ENCODE assay signal across 14 cellular contexts in genomic region chr17:12098568-12098967, GRCh38.
DNase-seq lines count a peak whose midpoint lies in the region; ATAC-seq, FAIRE-seq and TF ChIP-seq lines count a peak whose summit lies in the region.
"Had no signal": no experiment of that assay in that cellular context is flagged by ENCODE, and none has a peak within 500 bp of the region (broad histone marks: within the 10 kb centered on the region; RNA-seq: fewer than 3 reads in every experiment).

No MANE protein-coding gene starts in this region.

- peaks cover 0 to 4% of the 10 kb centered on the region in 2 experiments; a peak in 1 of 4 replicates for H3K36me3 ChIP-seq in GM12878 (ENCODE audit: control insufficient read depth in 2 of 2, insufficient read depth in 2 of 2, low read length in 1 of 2)

- H2AFZ ChIP-seq in GM12878 (ENCODE audit: control insufficient read depth, low read depth, low read length), result no peak overlapping the region
- H2AFZ ChIP-seq: PC-9 had no signal

- in situ Hi-C loops in GM12878 (cut with MboI), result no loop called here

- intact Hi-C loops in GM12878 (cut with micrococcal nuclease; ENCODE audit: unreplicated experiment), result no loop called here

- H3K9ac ChIP-seq in GM12878 (ENCODE audit: control insufficient read depth, insufficient read depth, low read length), result no peak overlapping the region

- no peaks in the 10 kb centered on the region for H3K9me3 ChIP-seq in GM12878 (replicated peaks; ENCODE audit: control insufficient read depth, insufficient read depth, low read length)

- no peaks in the 10 kb centered on the region for H3K79me2 ChIP-seq in GM12878 (ENCODE audit: control insufficient read depth, insufficient read depth, low read length)

- peak; percentile 91 for ATAC-seq in GM18520 (IDR thresholded peaks at IDR 0.05; ENCODE audit: unreplicated experiment)
- ATAC-seq in GM21423 (IDR thresholded peaks at IDR 0.05; ENCODE audit: unreplicated experiment), result peak; percentile 98
- peak; percentile 97 for ATAC-seq in HG03060 (IDR thresholded peaks at IDR 0.05; ENCODE audit: low read depth, unreplicated experiment)
- peak; percentile 92 for ATAC-seq in GM12878

- SMC1A ChIA-PET in GM12878 (lab: Charles Lee; ENCODE audit: uncharacterized antibody, unreplicated experiment), result interaction anchor here (0.9 to 1.8 kb wide), 5 partner anchors 10 to 101 kb away, joined by 3 to 8 read pairs (median 4); partner anchors contain the start of gene ZNF18

- H4K20me1 ChIP-seq in GM12878 (ENCODE audit: control insufficient read depth, insufficient read depth), result no peaks in the 10 kb centered on the region

- no peak overlapping the region for H3K4me3 ChIP-seq in GM12878
- H3K4me3 ChIP-seq: PC-9 had no signal

- H3K4me2 ChIP-seq in GM12878 (ENCODE audit: control insufficient read depth, insufficient read depth), result no peak overlapping the region
- H3K4me2 ChIP-seq: PC-9 had no signal

- no peak for TF ChIP-seq EP300 in GM12878 (IDR thresholded peaks at IDR 0.05; ENCODE audit: borderline replicate concordance in 1 of 2, control insufficient read depth in 1 of 2, low read depth in 2 of 2, low read length in 2 of 2)

- H3K27me3 ChIP-seq in GM12878 (replicated peaks in 1 of 2; ENCODE audit: control insufficient read depth in 2 of 2, insufficient read depth in 2 of 2, low read length in 1 of 2), result no peaks in the 10 kb centered on the region

- CTCF ChIA-PET in GM12878 (lab: Yijun Ruan, JAX), result interaction anchor here (1.5 kb wide), 1 partner anchor 10 kb away, joined by 5 read pairs; no protein-coding TSS in a partner anchor

- no peak overlapping the region for H3K27ac ChIP-seq in GM12878 (ENCODE audit: control insufficient read depth, insufficient read depth)
- H3K27ac ChIP-seq: PC-9 had no signal

- TF ChIP-seq POLR2A in GM12878 (IDR thresholded peaks at IDR 0.05; ENCODE audit: low read depth, low read length), result no peak

- no TSS peak for BruUV-seq in GM12878 (replicated peaks; lab: Mats Ljungman, UMichigan)

- DNase-seq in GM12878 (ENCODE audit: low read depth, low spot score), result peak; percentile 45
- no peak for DNase-seq in COLO668 (lab: John Stamatoyannopoulos, UW; ENCODE audit: unreplicated experiment)
- DNase-seq in amniotic stem cell (lab: John Stamatoyannopoulos, UW), result no peak
- DNase-seq in KG1 (lab: John Stamatoyannopoulos, UW), result no peak
- no peak for DNase-seq in activated effector memory CD4-positive, alpha-beta T cell treated with Interleukin-2 at 50 U/mL for 16 hours
- DNase-seq: C1 segment of cervical spinal cord, foreskin melanocyte, PC-9, small intestine had no signal

- POLR2A ChIA-PET in GM12878 (lab: Charles Lee), result no interaction called here

- TF ChIP-seq RAD21 in GM12878 (IDR thresholded peaks at IDR 0.05; ENCODE audit: insufficient read depth, low read depth, low read length), result no peak

- peaks cover 5% of the 10 kb centered on the region; the same call in 1 of the 2 replicates for H3K4me1 ChIP-seq in GM12878 (ENCODE audit: control insufficient read depth, insufficient read depth, low read length)

- FAIRE-seq in GM12878 (lab: Jason Lieb, UNC), result no peak
- FAIRE-seq: G401.6, H54, small intestine had no signal

- TF ChIP-seq CTCF in GM12878 (IDR thresholded peaks at IDR 0.05 in 2 of 3, conservative IDR thresholded peaks at IDR 0.05 in 1 of 3; ENCODE audit: control insufficient read depth in 2 of 3, extremely low read depth in 1 of 3, insufficient read depth in 1 of 3, low read depth in 3 of 3, low read length in 3 of 3), result no peak

- RAD21 ChIA-PET in GM12878 (lab: Charles Lee; ENCODE audit: unreplicated experiment), result interaction anchor here (0.9 to 1.6 kb wide), 4 partner anchors 10 to 101 kb away, joined by 3 to 7 read pairs (median 4); partner anchors contain the start of genes MAP2K4 and ZNF18

TF ChIP-seq in GM12878, 131 proteins besides CTCF, POLR2A, EP300 and RAD21 (continues in another document):
- TF ChIP-seq IKZF2 (IDR thresholded peaks at IDR 0.05), result peak in 1 of 2 experiments; percentile 24; a peak in 2 of 4 replicates
- TF ChIP-seq ATF7 (IDR thresholded peaks at IDR 0.05; ENCODE audit: low read depth), result peak; percentile 49
- no peak for TF ChIP-seq E2F8 (IDR thresholded peaks at IDR 0.05; ENCODE audit: low read depth, partially characterized antibody)
- TF ChIP-seq MEF2B (IDR thresholded peaks at IDR 0.05; ENCODE audit: partially characterized antibody, poor library complexity, severe bottlenecking), result peak; percentile 86
- peak; percentile 85 for TF ChIP-seq PKNOX1 (IDR thresholded peaks at IDR 0.05)
- TF ChIP-seq ESRRA (IDR thresholded peaks at IDR 0.05; ENCODE audit: low read length), result no peak
- TF ChIP-seq CEBPB (IDR thresholded peaks at IDR 0.05; ENCODE audit: borderline replicate concordance in 1 of 2, low read depth in 2 of 2, low read length in 2 of 2), result no peak
- 0 out of 2 replicates have a peak, but pooled peaks have one; percentile 18 for TF ChIP-seq MTA2 (IDR thresholded peaks at IDR 0.05; ENCODE audit: low read depth)
- TF ChIP-seq HSF1 (IDR thresholded peaks at IDR 0.05; ENCODE audit: low read depth, low read length), result no peak
- TF ChIP-seq ZBTB11 (CRISPR knock-in tag; IDR thresholded peaks at IDR 0.05), result no peak
